In genomic region chr15:51281368-51281967, GRCh38 we compare ENCODE assay signal across 1 cellular context.
TF ChIP-seq lines count a peak whose summit lies in the region.

No MANE protein-coding gene starts in this region.

TF ChIP-seq in endothelial cell of umbilical vein, 7 proteins besides CTCF, POLR2A, EP300 and RAD21:
- TF ChIP-seq FOS (IDR thresholded peaks at IDR 0.05; ENCODE audit: borderline replicate concordance, insufficient read depth, low read length) (no peak), JUN (IDR thresholded peaks at IDR 0.05; ENCODE audit: borderline replicate concordance, insufficient read depth, insufficient read length, low read depth) (no peak), MYC (IDR thresholded peaks at IDR 0.05; ENCODE audit: low read depth, low read length) (no peak), GATA2 (IDR thresholded peaks at IDR 0.05; ENCODE audit: insufficient read depth, insufficient read length, low read depth, low read length) (no peak), EZH2 (IDR thresholded peaks at IDR 0.05; ENCODE audit: borderline replicate concordance, low read depth, low read length, severe bottlenecking) (peak; percentile 8), POLR2AphosphoS5 (IDR thresholded peaks at IDR 0.05; ENCODE audit: insufficient read depth, low read depth, low read length) (no peak)
